ENCODE assay signal across 11 cellular contexts in genomic region chr20:16397053-16397452, GRCh38.
DNase-seq lines count a peak whose midpoint lies in the region; ATAC-seq and TF ChIP-seq lines count a peak whose summit lies in the region.
"Had no signal": no experiment of that assay in that cellular context is flagged by ENCODE, and none has a peak within 500 bp of the region (broad histone marks: within the 10 kb centered on the region; RNA-seq: fewer than 3 reads in every experiment).

No MANE protein-coding gene starts in this region.

- H3K9me3 ChIP-seq in heart right ventricle, result no peaks in the 10 kb centered on the region
- no peaks in the 10 kb centered on the region for H3K9me3 ChIP-seq in CD8-positive, alpha-beta T cell (ENCODE audit: low read length)

- CTCF ChIA-PET in CD8-positive, alpha-beta T cell (lab: Charles Lee), result interaction anchor here (1.4 kb wide), 1 partner anchor 21 kb away, joined by 3 read pairs; no protein-coding TSS in a partner anchor

- H3K4me1 Mint-ChIP-seq in CD8-positive, alpha-beta T cell (ENCODE audit: low read depth), result no peaks in the 10 kb centered on the region

- H3K27ac ChIP-seq in heart right ventricle, result peak overlapping the region in 4 of 10 donors; percentile 18 to 47 (median 24)
- H3K27ac ChIP-seq in CD8-positive, alpha-beta T cell (ENCODE audit: low read depth, low read length), result no peak overlapping the region

- no peaks in the 10 kb centered on the region for H3K9me3 Mint-ChIP-seq in CD8-positive, alpha-beta T cell

- no peak overlapping the region for H3K4me3 Mint-ChIP-seq in CD8-positive, alpha-beta T cell

- no peaks in the 10 kb centered on the region for H3K27me3 Mint-ChIP-seq in CD8-positive, alpha-beta T cell (ENCODE audit: low read depth)

- peak; percentile 38 to 90 (median 83) for ATAC-seq in heart right ventricle
- no peak for ATAC-seq in HG02852 (IDR thresholded peaks at IDR 0.05; ENCODE audit: unreplicated experiment)
- no peak for ATAC-seq in CD8-positive, alpha-beta T cell
- ATAC-seq: GM12878 had no signal

- WGBS in heart right ventricle, 2 donors, result 11 to 21% methylated on average over 4 of the region's 4 CpGs

- POLR2A ChIA-PET in CD8-positive, alpha-beta T cell (lab: Charles Lee), result no interaction called here

- H3K36me3 Mint-ChIP-seq in CD8-positive, alpha-beta T cell, result peaks cover 26% of the 10 kb centered on the region

- H3K27ac Mint-ChIP-seq in CD8-positive, alpha-beta T cell, result no peak overlapping the region

- peaks cover 0 to 20% (median 3%) of the 10 kb centered on the region in 9 donors for H3K36me3 ChIP-seq in heart right ventricle
- H3K36me3 ChIP-seq in CD8-positive, alpha-beta T cell (ENCODE audit: insufficient read depth, low read length), result no peaks in the 10 kb centered on the region

- no peak overlapping the region for H3K4me3 ChIP-seq in heart right ventricle
- no peak overlapping the region for H3K4me3 ChIP-seq in CD8-positive, alpha-beta T cell (ENCODE audit: low read depth, low read length)
- H3K4me3 ChIP-seq: GM12878 had no signal

- no peaks in the 10 kb centered on the region for H3K27me3 ChIP-seq in heart right ventricle
- no peaks in the 10 kb centered on the region for H3K27me3 ChIP-seq in CD8-positive, alpha-beta T cell (ENCODE audit: insufficient read depth, low read length)

- DNase-seq in Ammon's horn (ENCODE audit: low spot score) (peak; percentile 45), astrocyte of the hippocampus (ENCODE audit: low read depth, low spot score) (peak; percentile 80), heart right ventricle (peak; percentile 63 to 74), posterior vena cava (ENCODE audit: low spot score) (peak; percentile 81), NCI-H69 (lab: John Stamatoyannopoulos, UW) (no peak)
- DNase-seq in activated effector memory CD4-positive, alpha-beta T cell treated with Interleukin-2 at 50 U/mL for 16 hours, result no peak
- DNase-seq in CD8-positive, alpha-beta T cell, result no peak
- DNase-seq: KG1, NCI-H2081 had no signal

- TF ChIP-seq CTCF in heart right ventricle (IDR thresholded peaks at IDR 0.05), result no peak
- TF ChIP-seq CTCF in CD8-positive, alpha-beta T cell (IDR thresholded peaks at IDR 0.05), result no peak

- intact Hi-C loops in heart right ventricle (cut with DNase I) (no loop called here), posterior vena cava (cut with DNase I) (no loop called here)
- intact Hi-C loops in CD8-positive, alpha-beta T cell (cut with DNase I, micrococcal nuclease), result no loop called here

- peaks cover 6 to 23% (median 11%) of the 10 kb centered on the region in 9 donors for H3K4me1 ChIP-seq in heart right ventricle
- no peaks in the 10 kb centered on the region for H3K4me1 ChIP-seq in CD8-positive, alpha-beta T cell (ENCODE audit: insufficient read depth, low read length)

Comparison
In these comparisons a context has a peak if more than half of its experiments do, and no peak if none do; other contexts are left out.
1. DNase-seq: peak in Ammon's horn (single experiment), astrocyte of the hippocampus (single experiment), heart right ventricle (2 of 2) and posterior vena cava (single experiment); none in NCI-H69 (single experiment), activated effector memory CD4-positive, alpha-beta T cell treated with Interleukin-2 at 50 U/mL for 16 hours (single experiment) and CD8-positive, alpha-beta T cell (0 of 7).
2. ATAC-seq: peak in heart right ventricle (8 of 8); none in HG02852 (single experiment) and CD8-positive, alpha-beta T cell (single experiment).